1 cellular context compared by ENCODE assay signal in genomic region chr9:98924971-98925820, GRCh38.
TF ChIP-seq lines count a peak whose summit lies in the region.

No MANE protein-coding gene starts in this region.

TF ChIP-seq in H1, 55 proteins besides CTCF, POLR2A, EP300 and RAD21 (continued from another document):
- TF ChIP-seq ATF3 (IDR thresholded peaks at IDR 0.05; ENCODE audit: insufficient read depth, low read depth, low read length) (no peak), CHD2 (IDR thresholded peaks at IDR 0.05; ENCODE audit: low read length) (no peak), CHD1 (IDR thresholded peaks at IDR 0.05; ENCODE audit: low read depth, low read length) (no peak), CREB1 (IDR thresholded peaks at IDR 0.05) (no peak), ASH2L (IDR thresholded peaks at IDR 0.05; ENCODE audit: low read length) (no peak), FOSL1 (IDR thresholded peaks at IDR 0.05; ENCODE audit: insufficient read depth, low read depth, low read length) (no peak), RBBP5 (IDR thresholded peaks at IDR 0.05; ENCODE audit: borderline replicate concordance, low read depth, low read length) (no peak), ZNF274 (IDR thresholded peaks at IDR 0.05; ENCODE audit: borderline replicate concordance, extremely low read depth, low read length) (no peak), CHD7 (IDR thresholded peaks at IDR 0.05; ENCODE audit: insufficient replicate concordance, low read length) (no peak), GTF2F1 (IDR thresholded peaks at IDR 0.05; ENCODE audit: borderline replicate concordance, low read depth, low read length) (no peak), POLR2AphosphoS5 (IDR thresholded peaks at IDR 0.05; ENCODE audit: low read depth, low read length) (no peak)
